Comparison of ENCODE assay signal across 19 cellular contexts in the genomic region with DNA sequence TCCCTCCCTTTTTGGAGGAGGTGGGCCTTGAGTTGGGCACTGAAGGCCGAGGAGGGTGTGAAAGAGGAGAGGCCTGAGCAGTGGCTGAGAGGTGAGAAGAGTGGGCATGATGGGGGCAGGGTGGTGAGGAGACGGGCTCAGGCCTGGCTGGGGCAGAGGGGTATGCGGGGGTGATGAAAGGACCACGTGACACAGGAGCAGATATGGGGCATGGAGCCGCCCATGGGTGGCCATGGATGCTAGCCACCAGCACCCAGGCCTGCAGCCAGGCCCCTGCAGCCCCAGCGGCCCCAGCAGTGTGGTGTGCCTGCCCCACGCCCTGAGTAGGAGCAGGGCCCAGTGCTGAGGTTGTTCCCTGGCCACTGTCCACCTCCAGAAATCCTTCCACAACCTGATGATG. TPM values are rescaled to one million over a fixed set of nuclear protein-coding genes. Genes with fewer than 3 reads are reported as not detected.
A peak's percentile ranks its signal among the peaks of the same experiment; 100 is the strongest.
DNase-seq lines count a peak whose midpoint lies in the region; ATAC-seq and TF ChIP-seq lines count a peak whose summit lies in the region.
"Had no signal": no experiment of that assay in that cellular context is flagged by ENCODE, and none has a peak within 500 bp of the region (broad histone marks: within the 10 kb centered on the region; RNA-seq: fewer than 3 reads in every experiment).

No MANE protein-coding gene starts in this region.

- H2BK5ac ChIP-seq in neuronal stem cell (ENCODE audit: low read length), result no peak overlapping the region

- H3K79me1 ChIP-seq in neuronal stem cell (ENCODE audit: low read depth, low read length), result peaks cover 2% of the 10 kb centered on the region

- no peak overlapping the region for H3K4me2 ChIP-seq in neuronal stem cell (ENCODE audit: insufficient read depth, low read length, poor library complexity, severe bottlenecking)
- H3K4me2 ChIP-seq: GM23338 had no signal

- H3K23ac ChIP-seq in neuronal stem cell (ENCODE audit: low read depth, low read length, poor library complexity), result peak overlapping the region; percentile 82

- no peak overlapping the region for H2BK12ac ChIP-seq in neuronal stem cell (ENCODE audit: low read length)

- H3K36me3 ChIP-seq in H7 (replicated peaks; ENCODE audit: control insufficient read depth, insufficient read depth, low read length) (peaks cover 19% of the 10 kb centered on the region), neuronal stem cell (replicated peaks in 1 of 2; ENCODE audit: control insufficient read depth in 2 of 2, insufficient read depth in 2 of 2, low read length in 2 of 2) (no peaks in the 10 kb centered on the region)
- H3K36me3 ChIP-seq: SJCRH30 had no signal

- WGBS in neuronal stem cell (ENCODE audit: extremely low coverage in 2 of 2, insufficient read length in 2 of 2, insufficient replicate concordance in 1 of 2), 2 donors, result no CpG with 5 or more reads among the region's 7 CpGs

- peaks cover 0 to 4% of the 10 kb centered on the region in 2 donors for H3K4me1 ChIP-seq in neuronal stem cell (ENCODE audit: control insufficient read depth in 2 of 2, insufficient read depth in 1 of 2, low read depth in 1 of 2, low read length in 2 of 2)
- H3K4me1 ChIP-seq: SJCRH30 had no signal

- H2BK15ac ChIP-seq in neuronal stem cell (ENCODE audit: low read length), result no peak overlapping the region

- H3K4me1 Mint-ChIP-seq in activated CD8-positive, alpha-beta T cell treated with anti-CD3 and anti-CD28 coated beads, Interleukin-2, amount 10 ng/mL, durations not matched to agents 7 days and 5 days (ENCODE audit: low read depth), result peaks cover 23% of the 10 kb centered on the region
- peaks cover 17% of the 10 kb centered on the region for H3K4me1 Mint-ChIP-seq in activated CD8-positive, alpha-beta T cell treated with anti-CD3 and anti-CD28 coated beads for 36 hours (ENCODE audit: low read depth)
- H3K4me1 Mint-ChIP-seq in activated T-helper 1 cell treated with anti-CD3 and anti-CD28 coated beads, Interleukin-12 subunit alpha, Interleukin-12 subunit beta, Interleukin-2, Interleukin-4 antibody, amounts not matched to agents 30 ng/mL and 10 ng/mL and 1 ng/mL, durations not matched to agents 14 hours and 24 hours and 36 hours (ENCODE audit: low read depth), result peaks cover 23% of the 10 kb centered on the region
- H3K4me1 Mint-ChIP-seq: GM23338 had no signal

- H3K27me3 ChIP-seq in H7 (ENCODE audit: control insufficient read depth, insufficient read depth, low read length) (no peaks in the 10 kb centered on the region), neuronal stem cell (ENCODE audit: control insufficient read depth in 3 of 3, insufficient read depth in 3 of 3, low read depth in 1 of 3, low read length in 3 of 3) (no peaks in the 10 kb centered on the region)
- H3K27me3 ChIP-seq: SJCRH30 had no signal

- no peak overlapping the region for H2BK120ac ChIP-seq in neuronal stem cell (ENCODE audit: low read depth, low read length)

- H4K8ac ChIP-seq in neuronal stem cell (ENCODE audit: low read depth, low read length), result no peak overlapping the region

- H3K27ac ChIP-seq in neuronal stem cell (replicated peaks; ENCODE audit: low read length), result no peak overlapping the region
- H3K27ac ChIP-seq: SJCRH30 had no signal

- H2AK5ac ChIP-seq in neuronal stem cell (ENCODE audit: low read depth, low read length), result no peak overlapping the region

- H3K27ac Mint-ChIP-seq in activated CD8-positive, alpha-beta T cell treated with anti-CD3 and anti-CD28 coated beads, Interleukin-2, amount 10 ng/mL, durations not matched to agents 7 days and 5 days, result peak overlapping the region; percentile 69
- H3K27ac Mint-ChIP-seq in activated CD8-positive, alpha-beta T cell treated with anti-CD3 and anti-CD28 coated beads for 36 hours, result no peak overlapping the region
- H3K27ac Mint-ChIP-seq in activated T-helper 1 cell treated with anti-CD3 and anti-CD28 coated beads, Interleukin-12 subunit alpha, Interleukin-12 subunit beta, Interleukin-2, Interleukin-4 antibody, amounts not matched to agents 30 ng/mL and 10 ng/mL and 1 ng/mL, durations not matched to agents 14 hours and 24 hours and 36 hours, result peak overlapping the region; percentile 68
- H3K27ac Mint-ChIP-seq: GM23338 had no signal

- H3K9ac ChIP-seq in neuronal stem cell (ENCODE audit: low read depth, low read length, poor library complexity), result peak overlapping the region; percentile 67

- H4K91ac ChIP-seq in neuronal stem cell (ENCODE audit: low read depth, low read length, poor library complexity), result no peak overlapping the region

- CTCF ChIA-PET in activated CD8-positive, alpha-beta T cell treated with anti-CD3 and anti-CD28 coated beads, Interleukin-2, amount 10 ng/mL, durations not matched to agents 7 days and 5 days (lab: Charles Lee), result interaction anchor here (1.2 kb wide), 1 partner anchor 77 kb away, joined by 3 read pairs; no protein-coding TSS in a partner anchor
- CTCF ChIA-PET in activated CD8-positive, alpha-beta T cell treated with anti-CD3 and anti-CD28 coated beads for 36 hours (lab: Charles Lee), result no interaction called here

- TF ChIP-seq CTCF in activated CD8-positive, alpha-beta T cell treated with anti-CD3 and anti-CD28 coated beads for 36 hours (IDR thresholded peaks at IDR 0.05), result no peak
- TF ChIP-seq CTCF in foreskin fibroblast (IDR thresholded peaks at IDR 0.05; ENCODE audit: low read depth, low read length), result no peak

- no peak for ATAC-seq in activated CD8-positive, alpha-beta T cell treated with anti-CD3 and anti-CD28 coated beads, Interleukin-2, amount 10 ng/mL, durations not matched to agents 7 days and 5 days
- no peak for ATAC-seq in activated CD8-positive, alpha-beta T cell treated with anti-CD3 and anti-CD28 coated beads for 36 hours
- ATAC-seq: GM23338 had no signal

- intact Hi-C loops in activated CD8-positive, alpha-beta T cell treated with anti-CD3 and anti-CD28 coated beads for 36 hours (cut with micrococcal nuclease), result no loop called here
- intact Hi-C loops in activated T-helper 1 cell treated with anti-CD3 and anti-CD28 coated beads, Interleukin-12 subunit alpha, Interleukin-12 subunit beta, Interleukin-2, Interleukin-4 antibody, amounts not matched to agents 30 ng/mL and 10 ng/mL and 1 ng/mL, durations not matched to agents 14 hours and 24 hours and 36 hours (cut with micrococcal nuclease), result no loop called here

- H3K18ac ChIP-seq in neuronal stem cell (ENCODE audit: low read length), result no peak overlapping the region

- H3K27me3 Mint-ChIP-seq in activated CD8-positive, alpha-beta T cell treated with anti-CD3 and anti-CD28 coated beads, Interleukin-2, amount 10 ng/mL, durations not matched to agents 7 days and 5 days (ENCODE audit: low read depth), result no peaks in the 10 kb centered on the region
- no peaks in the 10 kb centered on the region for H3K27me3 Mint-ChIP-seq in activated CD8-positive, alpha-beta T cell treated with anti-CD3 and anti-CD28 coated beads for 36 hours
- H3K27me3 Mint-ChIP-seq in activated T-helper 1 cell treated with anti-CD3 and anti-CD28 coated beads, Interleukin-12 subunit alpha, Interleukin-12 subunit beta, Interleukin-2, Interleukin-4 antibody, amounts not matched to agents 30 ng/mL and 10 ng/mL and 1 ng/mL, durations not matched to agents 14 hours and 24 hours and 36 hours (ENCODE audit: insufficient read depth), result no peaks in the 10 kb centered on the region

- H3K4me3 Mint-ChIP-seq in activated CD8-positive, alpha-beta T cell treated with anti-CD3 and anti-CD28 coated beads, Interleukin-2, amount 10 ng/mL, durations not matched to agents 7 days and 5 days, result no peak overlapping the region
- H3K4me3 Mint-ChIP-seq in activated CD8-positive, alpha-beta T cell treated with anti-CD3 and anti-CD28 coated beads for 36 hours, result no peak overlapping the region
- no peak overlapping the region for H3K4me3 Mint-ChIP-seq in activated T-helper 1 cell treated with anti-CD3 and anti-CD28 coated beads, Interleukin-12 subunit alpha, Interleukin-12 subunit beta, Interleukin-2, Interleukin-4 antibody, amounts not matched to agents 30 ng/mL and 10 ng/mL and 1 ng/mL, durations not matched to agents 14 hours and 24 hours and 36 hours
- H3K4me3 Mint-ChIP-seq: CD8-positive, alpha-beta memory T cell; GM23338 had no signal

- H3K9me3 ChIP-seq in neuronal stem cell (replicated peaks in 1 of 2; ENCODE audit: control insufficient read depth in 2 of 2, insufficient read depth in 1 of 2, low read depth in 1 of 2, low read length in 2 of 2), result no peaks in the 10 kb centered on the region
- H3K9me3 ChIP-seq: SJCRH30 had no signal

- POLR2A ChIA-PET in activated CD8-positive, alpha-beta T cell treated with anti-CD3 and anti-CD28 coated beads, Interleukin-2, amount 10 ng/mL, durations not matched to agents 7 days and 5 days (lab: Charles Lee), result no interaction called here
- POLR2A ChIA-PET in activated CD8-positive, alpha-beta T cell treated with anti-CD3 and anti-CD28 coated beads for 36 hours (lab: Charles Lee), result no interaction called here

- peaks cover 74% of the 10 kb centered on the region for H3K36me3 Mint-ChIP-seq in activated CD8-positive, alpha-beta T cell treated with anti-CD3 and anti-CD28 coated beads, Interleukin-2, amount 10 ng/mL, durations not matched to agents 7 days and 5 days (ENCODE audit: low read depth)
- H3K36me3 Mint-ChIP-seq in activated CD8-positive, alpha-beta T cell treated with anti-CD3 and anti-CD28 coated beads for 36 hours (ENCODE audit: low read depth), result peaks cover 60% of the 10 kb centered on the region
- H3K36me3 Mint-ChIP-seq in activated T-helper 1 cell treated with anti-CD3 and anti-CD28 coated beads, Interleukin-12 subunit alpha, Interleukin-12 subunit beta, Interleukin-2, Interleukin-4 antibody, amounts not matched to agents 30 ng/mL and 10 ng/mL and 1 ng/mL, durations not matched to agents 14 hours and 24 hours and 36 hours (ENCODE audit: low read depth), result peaks cover 44% of the 10 kb centered on the region

- DNase-seq in activated CD8-positive, alpha-beta T cell treated with anti-CD3 and anti-CD28 coated beads, Interleukin-2, amount 10 ng/mL, durations not matched to agents 7 days and 5 days, result no peak
- DNase-seq in activated CD8-positive, alpha-beta T cell treated with anti-CD3 and anti-CD28 coated beads for 36 hours, result no peak
- DNase-seq in H7, result peak; percentile 61
- DNase-seq in activated T-helper 1 cell treated with anti-CD3 and anti-CD28 coated beads, Interleukin-12 subunit alpha, Interleukin-12 subunit beta, Interleukin-2, Interleukin-4 antibody, amounts not matched to agents 30 ng/mL and 10 ng/mL and 1 ng/mL, durations not matched to agents 14 hours and 24 hours and 36 hours (ENCODE audit: low spot score), result no peak
- no peak for DNase-seq in neuronal stem cell (ENCODE audit: low spot score)
- no peak for DNase-seq in foreskin fibroblast
- no peak for DNase-seq in NCI-H524 treated with DMSO at 0.1 percent for 48 hours (lab: John Stamatoyannopoulos, UW)
- no peak for DNase-seq in NCI-H146 (lab: John Stamatoyannopoulos, UW)
- DNase-seq: 8988T; C1 segment of cervical spinal cord; CD8-positive, alpha-beta memory T cell; HCEC 1CT; Kasumi-1; NCI-H1417; NCI-H187; NCI-H446; NCI-H526 treated with DMSO at 0.1 percent for 48 hours; SJCRH30 had no signal

- H3K14ac ChIP-seq in neuronal stem cell (ENCODE audit: low read length), result peak overlapping the region; percentile 27

- H3K4me3 ChIP-seq in H7 (ENCODE audit: insufficient read depth, low read depth, low read length), result no peak overlapping the region
- H3K4me3 ChIP-seq in neuronal stem cell (ENCODE audit: low read length in 2 of 2), result no peak overlapping the region
- no peak overlapping the region for H3K4me3 ChIP-seq in foreskin fibroblast (ENCODE audit: low read depth in 1 of 2, low read length in 2 of 2)
- H3K4me3 ChIP-seq: GM23338, SJCRH30 had no signal

- no peak overlapping the region for H2AFZ ChIP-seq in neuronal stem cell (ENCODE audit: low read length)
- H2AFZ ChIP-seq: GM23338 had no signal

- H3K9me3 Mint-ChIP-seq in activated CD8-positive, alpha-beta T cell treated with anti-CD3 and anti-CD28 coated beads, Interleukin-2, amount 10 ng/mL, durations not matched to agents 7 days and 5 days (ENCODE audit: insufficient read depth), result no peaks in the 10 kb centered on the region
- H3K9me3 Mint-ChIP-seq in activated CD8-positive, alpha-beta T cell treated with anti-CD3 and anti-CD28 coated beads for 36 hours, result no peaks in the 10 kb centered on the region
- H3K9me3 Mint-ChIP-seq in activated T-helper 1 cell treated with anti-CD3 and anti-CD28 coated beads, Interleukin-12 subunit alpha, Interleukin-12 subunit beta, Interleukin-2, Interleukin-4 antibody, amounts not matched to agents 30 ng/mL and 10 ng/mL and 1 ng/mL, durations not matched to agents 14 hours and 24 hours and 36 hours, result no peaks in the 10 kb centered on the region
- H3K9me3 Mint-ChIP-seq: GM23338 had no signal

- H3K4ac ChIP-seq in neuronal stem cell (ENCODE audit: low read length), result no peak overlapping the region

RNA-seq across cellular contexts. Expression of a gene that starts 26.5 kb away (rescaled TPM):
- total RNA-seq in activated CD8-positive, alpha-beta T cell treated with anti-CD3 and anti-CD28 coated beads, Interleukin-2, amount 10 ng/mL, durations not matched to agents 7 days and 5 days, result 10 to 100 TPM; 88.1 to 89.6 TPM
- 100 to 1,000 TPM; 127 to 128 TPM for total RNA-seq in activated CD8-positive, alpha-beta T cell treated with anti-CD3 and anti-CD28 coated beads for 36 hours
- 67.1 and 93.6 TPM in 2 replicates for total RNA-seq in H7 (2014; rRNA removed; shearing (Covaris generic))
- total RNA-seq in activated T-helper 1 cell treated with anti-CD3 and anti-CD28 coated beads, Interleukin-12 subunit alpha, Interleukin-12 subunit beta, Interleukin-2, Interleukin-4 antibody, amounts not matched to agents 30 ng/mL and 10 ng/mL and 1 ng/mL, durations not matched to agents 14 hours and 24 hours and 36 hours, result 123 and 139 TPM in 2 replicates
- polyA plus RNA-seq in neuronal stem cell (2013, experiment 1 of 2), result 222 TPM
- 222 TPM for polyA plus RNA-seq in neuronal stem cell (2013, experiment 2 of 2)
